ENCODE assay signal across 9 cellular contexts in genomic region chr22:37018086-37018814, GRCh38. TPM values are rescaled to one million over a fixed set of nuclear protein-coding genes. Genes with fewer than 3 reads are reported as not detected.
DNase-seq lines count a peak whose midpoint lies in the region; ATAC-seq, FAIRE-seq and TF ChIP-seq lines count a peak whose summit lies in the region.
"Had no signal": no experiment of that assay in that cellular context is flagged by ENCODE, and none has a peak within 500 bp of the region (broad histone marks: within the 10 kb centered on the region; RNA-seq: fewer than 3 reads in every experiment).

No MANE protein-coding gene starts in this region.

- H3K4me3 ChIP-seq in GM12865 (ENCODE audit: low read depth, low read length) = 0 out of 2 replicates have a peak overlapping the region, but pooled peaks have one; percentile 51
- peak overlapping the region; percentile 68 to 98 (median 89) for H3K4me3 ChIP-seq in heart right ventricle
- H3K4me3 ChIP-seq in retinal pigment epithelial cell (ENCODE audit: low read length) = peak overlapping the region; percentile 67

- H3K4me3 Mint-ChIP-seq in activated CD4-positive, alpha-beta memory T cell treated with anti-CD3 and anti-CD28 coated beads, Interleukin-2, amount 10 ng/mL, durations not matched to agents 7 days and 5 days = peak overlapping the region; percentile 74

- H3K27me3 Mint-ChIP-seq in activated CD4-positive, alpha-beta memory T cell treated with anti-CD3 and anti-CD28 coated beads, Interleukin-2, amount 10 ng/mL, durations not matched to agents 7 days and 5 days = no peaks in the 10 kb centered on the region

- no peak overlapping the region for H3K27ac Mint-ChIP-seq in activated CD4-positive, alpha-beta memory T cell treated with anti-CD3 and anti-CD28 coated beads, Interleukin-2, amount 10 ng/mL, durations not matched to agents 7 days and 5 days

- H3K36me3 Mint-ChIP-seq in activated CD4-positive, alpha-beta memory T cell treated with anti-CD3 and anti-CD28 coated beads, Interleukin-2, amount 10 ng/mL, durations not matched to agents 7 days and 5 days (ENCODE audit: low read depth) = no peaks in the 10 kb centered on the region

- H3K4me1 Mint-ChIP-seq in activated CD4-positive, alpha-beta memory T cell treated with anti-CD3 and anti-CD28 coated beads, Interleukin-2, amount 10 ng/mL, durations not matched to agents 7 days and 5 days = peaks cover 20% of the 10 kb centered on the region

- H3K9me3 ChIP-seq in heart right ventricle = no peaks in the 10 kb centered on the region

- CTCF ChIA-PET in activated CD4-positive, alpha-beta memory T cell treated with anti-CD3 and anti-CD28 coated beads, Interleukin-2, amount 10 ng/mL, durations not matched to agents 7 days and 5 days (lab: Charles Lee) = interaction anchor here (0.6 to 3.1 kb wide), 5 partner anchors 18 to 165 kb away, joined by 3 to 14 read pairs (median 3); no protein-coding TSS in a partner anchor

- peaks cover 20 to 73% (median 57%) of the 10 kb centered on the region in 9 donors for H3K4me1 ChIP-seq in heart right ventricle

- WGBS in heart right ventricle, 2 donors = 69 to 70% methylated on average over 45 of the region's 45 CpGs

- H3K27ac ChIP-seq in heart right ventricle = peak overlapping the region in 9 of 10 donors; percentile 82 to 98 (median 90)

- intact Hi-C loops in heart right ventricle (cut with DNase I) = no loop called here

- H3K27me3 ChIP-seq in heart right ventricle = no peaks in the 10 kb centered on the region

- H3K36me3 ChIP-seq in heart right ventricle = peaks cover 0 to 8% (median 0%) of the 10 kb centered on the region in 9 donors

- no peak for TF ChIP-seq POLR2A in GM12892 (IDR thresholded peaks at IDR 0.05; ENCODE audit: low read depth, low read length)

- no peak for TF ChIP-seq CTCF in GM12865 (IDR thresholded peaks at IDR 0.05; ENCODE audit: insufficient read depth, low read depth, low read length, missing control alignments)
- no peak for TF ChIP-seq CTCF in heart right ventricle (IDR thresholded peaks at IDR 0.05)
- no peak for TF ChIP-seq CTCF in retinal pigment epithelial cell (conservative IDR thresholded peaks at IDR 0.05; ENCODE audit: low read depth, low read length)

- POLR2A ChIA-PET in activated CD4-positive, alpha-beta memory T cell treated with anti-CD3 and anti-CD28 coated beads, Interleukin-2, amount 10 ng/mL, durations not matched to agents 7 days and 5 days (lab: Charles Lee) = interaction anchor here (0.8 to 2.0 kb wide), 4 partner anchors 104 to 242 kb away, joined by 3 to 6 read pairs (median 4); partner anchors contain the start of genes IFT27 and NCF4

- FAIRE-seq in GM12892 (lab: Jason Lieb, UNC) = no peak

- ATAC-seq in heart right ventricle (peak in 2 of 8 donors; percentile 0 to 7), HG03565 (IDR thresholded peaks at IDR 0.05; ENCODE audit: unreplicated experiment) (no peak)

- DNase-seq in GM12865 (ENCODE audit: low read depth) (no peak), heart right ventricle (no peak), retinal pigment epithelial cell (ENCODE audit: low read depth) (no peak), activated gamma-delta T cell (lab: John Stamatoyannopoulos, UW) (no peak), GM12892 (ENCODE audit: insufficient read length) (no peak), D341Med (ENCODE audit: low spot score) (no peak)
- DNase-seq in activated CD4-positive, alpha-beta memory T cell treated with anti-CD3 and anti-CD28 coated beads, Interleukin-2, amount 10 ng/mL, durations not matched to agents 7 days and 5 days = no peak
- DNase-seq: T-helper 9 cell had no signal

- no peaks in the 10 kb centered on the region for H3K9me3 Mint-ChIP-seq in activated CD4-positive, alpha-beta memory T cell treated with anti-CD3 and anti-CD28 coated beads, Interleukin-2, amount 10 ng/mL, durations not matched to agents 7 days and 5 days

RNA-seq across cellular contexts. Expression of gene TST, which starts 1.0 kb away (rescaled TPM):
- total RNA-seq in activated CD4-positive, alpha-beta memory T cell treated with anti-CD3 and anti-CD28 coated beads, Interleukin-2, amount 10 ng/mL, durations not matched to agents 7 days and 5 days = 1 to 10 TPM; 7.2 to 8.3 TPM
- 10 to 100 TPM; 34.1 to 87.4 (median 44.5) TPM for total RNA-seq in heart right ventricle
- 10 to 100 TPM; 72.5 to 74.8 TPM for polyA plus RNA-seq in heart right ventricle
- 4.9 TPM for polyA plus RNA-seq in GM12892 (2012; ENCODE audit: missing spikeins)

RNA-seq across cellular contexts. Expression of gene MPST, which starts 1.3 kb away (rescaled TPM):
- 10 to 100 TPM; 29.6 to 32.7 TPM for total RNA-seq in activated CD4-positive, alpha-beta memory T cell treated with anti-CD3 and anti-CD28 coated beads, Interleukin-2, amount 10 ng/mL, durations not matched to agents 7 days and 5 days
- 10 to 100 TPM; 27.1 to 81.2 (median 42.0) TPM for total RNA-seq in heart right ventricle
- 100 to 1,000 TPM; 160 to 192 TPM for polyA plus RNA-seq in heart right ventricle
- 8.3 TPM for polyA plus RNA-seq in GM12892 (2012; ENCODE audit: missing spikeins)

RNA-seq across cellular contexts. Expression of gene KCTD17, which starts 33.3 kb away (rescaled TPM):
- total RNA-seq in activated CD4-positive, alpha-beta memory T cell treated with anti-CD3 and anti-CD28 coated beads, Interleukin-2, amount 10 ng/mL, durations not matched to agents 7 days and 5 days = 10 to 100 TPM; 34.5 to 36.3 TPM
- 10 to 100 TPM in 7 of 10 donors, 1 to 10 TPM in 3; 6.9 to 49.2 (median 13.8) TPM for total RNA-seq in heart right ventricle
- polyA plus RNA-seq in heart right ventricle = 10 to 100 TPM; 17.6 to 17.8 TPM
- 7.4 TPM for polyA plus RNA-seq in GM12892 (2012; ENCODE audit: missing spikeins)
